1 cellular context compared by ENCODE assay signal in the genomic region with DNA sequence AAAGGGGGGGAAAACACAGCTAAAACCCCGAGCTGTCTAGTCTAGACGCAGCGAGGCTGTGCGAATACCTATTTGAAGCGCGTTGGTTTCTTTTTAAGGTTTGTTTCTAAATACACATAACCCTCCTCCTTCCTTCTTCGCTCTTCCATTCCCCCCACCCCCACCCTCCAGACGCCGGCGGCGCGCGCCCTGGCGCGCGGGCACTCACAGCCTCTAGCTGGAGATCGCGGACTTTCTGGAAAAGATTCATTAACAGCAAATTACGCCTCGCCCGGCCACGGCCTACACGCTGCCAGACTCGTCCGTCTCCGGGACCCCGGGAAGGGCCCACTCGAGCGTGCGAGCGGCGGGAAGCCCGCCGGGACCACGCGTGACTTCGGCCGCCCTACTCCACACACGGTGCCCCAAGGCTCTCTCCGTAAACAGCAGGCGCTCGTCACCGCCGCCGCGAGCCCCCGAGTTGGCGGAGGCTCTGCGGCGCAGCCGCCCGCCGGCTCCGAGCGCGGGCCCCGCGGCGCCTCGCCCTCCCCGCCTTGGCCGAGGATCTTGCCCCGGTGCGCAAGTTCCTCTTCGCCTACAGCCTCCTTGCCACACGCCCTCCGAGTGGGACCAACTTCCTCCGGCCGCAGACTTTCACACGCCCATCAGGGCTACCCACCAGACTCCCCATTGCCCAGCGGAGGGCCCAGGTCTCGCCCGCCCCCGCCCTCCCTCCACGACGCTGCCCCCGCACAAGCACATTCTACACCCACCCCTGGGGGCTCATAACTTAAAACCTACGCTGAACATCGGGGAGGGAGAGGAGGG.
TF ChIP-seq lines count a peak whose summit lies in the region.

No MANE protein-coding gene starts in this region.

TF ChIP-seq in HCT116, 20 proteins besides CTCF, POLR2A, EP300 and RAD21 (continued from another document):
- TF ChIP-seq YY1 (IDR thresholded peaks at IDR 0.05; ENCODE audit: extremely low read depth, insufficient replicate concordance, low read depth, low read length) (no peak), SIN3A (IDR thresholded peaks at IDR 0.05; ENCODE audit: low read depth) (no peak), SP1 (IDR thresholded peaks at IDR 0.05; ENCODE audit: low read depth) (no peak), EGR1 (IDR thresholded peaks at IDR 0.05; ENCODE audit: low read depth) (no peak), ELF1 (IDR thresholded peaks at IDR 0.05; ENCODE audit: borderline replicate concordance, low read depth) (no peak), FOSL1 (IDR thresholded peaks at IDR 0.05; ENCODE audit: low read depth) (no peak), SRF (IDR thresholded peaks at IDR 0.05; ENCODE audit: low read depth) (no peak), EZH2phosphoT487 (IDR thresholded peaks at IDR 0.05; ENCODE audit: borderline replicate concordance) (no peak), ZNF274 (IDR thresholded peaks at IDR 0.05; ENCODE audit: low read depth, low read length) (no peak)
- TF ChIP-seq, protein P1, sequence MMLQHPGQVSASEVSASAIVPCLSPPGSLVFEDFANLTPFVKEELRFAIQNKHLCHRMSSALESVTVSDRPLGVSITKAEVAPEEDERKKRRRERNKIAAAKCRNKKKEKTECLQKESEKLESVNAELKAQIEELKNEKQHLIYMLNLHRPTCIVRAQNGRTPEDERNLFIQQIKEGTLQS (IDR thresholded peaks at IDR 0.05) = no peak
- TF ChIP-seq, protein P2, sequence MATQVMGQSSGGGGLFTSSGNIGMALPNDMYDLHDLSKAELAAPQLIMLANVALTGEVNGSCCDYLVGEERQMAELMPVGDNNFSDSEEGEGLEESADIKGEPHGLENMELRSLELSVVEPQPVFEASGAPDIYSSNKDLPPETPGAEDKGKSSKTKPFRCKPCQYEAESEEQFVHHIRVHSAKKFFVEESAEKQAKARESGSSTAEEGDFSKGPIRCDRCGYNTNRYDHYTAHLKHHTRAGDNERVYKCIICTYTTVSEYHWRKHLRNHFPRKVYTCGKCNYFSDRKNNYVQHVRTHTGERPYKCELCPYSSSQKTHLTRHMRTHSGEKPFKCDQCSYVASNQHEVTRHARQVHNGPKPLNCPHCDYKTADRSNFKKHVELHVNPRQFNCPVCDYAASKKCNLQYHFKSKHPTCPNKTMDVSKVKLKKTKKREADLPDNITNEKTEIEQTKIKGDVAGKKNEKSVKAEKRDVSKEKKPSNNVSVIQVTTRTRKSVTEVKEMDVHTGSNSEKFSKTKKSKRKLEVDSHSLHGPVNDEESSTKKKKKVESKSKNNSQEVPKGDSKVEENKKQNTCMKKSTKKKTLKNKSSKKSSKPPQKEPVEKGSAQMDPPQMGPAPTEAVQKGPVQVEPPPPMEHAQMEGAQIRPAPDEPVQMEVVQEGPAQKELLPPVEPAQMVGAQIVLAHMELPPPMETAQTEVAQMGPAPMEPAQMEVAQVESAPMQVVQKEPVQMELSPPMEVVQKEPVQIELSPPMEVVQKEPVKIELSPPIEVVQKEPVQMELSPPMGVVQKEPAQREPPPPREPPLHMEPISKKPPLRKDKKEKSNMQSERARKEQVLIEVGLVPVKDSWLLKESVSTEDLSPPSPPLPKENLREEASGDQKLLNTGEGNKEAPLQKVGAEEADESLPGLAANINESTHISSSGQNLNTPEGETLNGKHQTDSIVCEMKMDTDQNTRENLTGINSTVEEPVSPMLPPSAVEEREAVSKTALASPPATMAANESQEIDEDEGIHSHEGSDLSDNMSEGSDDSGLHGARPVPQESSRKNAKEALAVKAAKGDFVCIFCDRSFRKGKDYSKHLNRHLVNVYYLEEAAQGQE (IDR thresholded peaks at IDR 0.05; ENCODE audit: low read depth) = no peak
- TF ChIP-seq, protein P3, sequence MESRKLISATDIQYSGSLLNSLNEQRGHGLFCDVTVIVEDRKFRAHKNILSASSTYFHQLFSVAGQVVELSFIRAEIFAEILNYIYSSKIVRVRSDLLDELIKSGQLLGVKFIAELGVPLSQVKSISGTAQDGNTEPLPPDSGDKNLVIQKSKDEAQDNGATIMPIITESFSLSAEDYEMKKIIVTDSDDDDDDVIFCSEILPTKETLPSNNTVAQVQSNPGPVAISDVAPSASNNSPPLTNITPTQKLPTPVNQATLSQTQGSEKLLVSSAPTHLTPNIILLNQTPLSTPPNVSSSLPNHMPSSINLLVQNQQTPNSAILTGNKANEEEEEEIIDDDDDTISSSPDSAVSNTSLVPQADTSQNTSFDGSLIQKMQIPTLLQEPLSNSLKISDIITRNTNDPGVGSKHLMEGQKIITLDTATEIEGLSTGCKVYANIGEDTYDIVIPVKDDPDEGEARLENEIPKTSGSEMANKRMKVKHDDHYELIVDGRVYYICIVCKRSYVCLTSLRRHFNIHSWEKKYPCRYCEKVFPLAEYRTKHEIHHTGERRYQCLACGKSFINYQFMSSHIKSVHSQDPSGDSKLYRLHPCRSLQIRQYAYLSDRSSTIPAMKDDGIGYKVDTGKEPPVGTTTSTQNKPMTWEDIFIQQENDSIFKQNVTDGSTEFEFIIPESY (IDR thresholded peaks at IDR 0.05; ENCODE audit: extremely low read depth, insufficient replicate concordance, low read length) = no peak
